ENCODE assay signal across 25 cellular contexts in genomic region chr10:95574649-95575365, GRCh38. TPM values are rescaled to one million over a fixed set of nuclear protein-coding genes. Genes with fewer than 3 reads are reported as not detected.
DNase-seq lines count a peak whose midpoint lies in the region; ATAC-seq and TF ChIP-seq lines count a peak whose summit lies in the region.
"Had no signal": no experiment of that assay in that cellular context is flagged by ENCODE, and none has a peak within 500 bp of the region (broad histone marks: within the 10 kb centered on the region; RNA-seq: fewer than 3 reads in every experiment).

No MANE protein-coding gene starts in this region.

- peaks cover 0 to 36% (median 9%) of the 10 kb centered on the region in 12 donors for H3K4me1 ChIP-seq in heart left ventricle
- H3K4me1 ChIP-seq in left ventricle myocardium inferior, result peaks cover 29% of the 10 kb centered on the region
- H3K4me1 ChIP-seq in gastrocnemius medialis, result peaks cover 25 to 28% of the 10 kb centered on the region in 2 donors
- H3K4me1 ChIP-seq: BE2C, SJSA1 had no signal

- in situ Hi-C loops in gastrocnemius medialis (cut with MboI; ENCODE audit: low sequenced_read_pairs in 4 of 4), result loop anchor here in 1 of 4 donors (10.0 kb wide), 1 partner anchor 200 kb away; no protein-coding TSS in a partner anchor

- ATAC-seq in heart left ventricle (peak; percentile 41 to 62 (median 60)), gastrocnemius medialis (peak in 1 of 2 donors; percentile 18), GM19035 (IDR thresholded peaks at IDR 0.05; ENCODE audit: unreplicated experiment) (no peak), HG03457 (IDR thresholded peaks at IDR 0.05; ENCODE audit: unreplicated experiment) (no peak)
- ATAC-seq: GM12878 had no signal

- TF ChIP-seq CTCF in heart left ventricle (IDR thresholded peaks at IDR 0.05), result no peak
- TF ChIP-seq CTCF in left ventricle myocardium inferior (IDR thresholded peaks at IDR 0.05; ENCODE audit: borderline replicate concordance), result no peak
- TF ChIP-seq CTCF in gastrocnemius medialis (IDR thresholded peaks at IDR 0.05 in 4 of 5, conservative IDR thresholded peaks at IDR 0.05 in 1 of 5), result no peak

- no peak for DNase-seq in heart left ventricle
- no peak for DNase-seq in cardiac septum (ENCODE audit: low spot score)
- DNase-seq in left ventricle myocardium inferior, result no peak
- DNase-seq in gastrocnemius medialis, result no peak
- DNase-seq in hippocampal formation (lab: John Stamatoyannopoulos, UW), result no peak
- DNase-seq: 8988T; ACHN; BE2C; CD8-positive, alpha-beta memory T cell; DMS 273 treated with DMSO at 0.1 percent for 48 hours; DMS79; EL; GDM1; Kasumi-1; MV-4-11; NCI-H1105 treated with DMSO at 0.1 percent for 48 hours; NCI-H146; NCI-H1930; NCI-H2107; NCI-H524; NCI-H774 had no signal

- H3K27me3 ChIP-seq in heart left ventricle, result no peaks in the 10 kb centered on the region
- no peaks in the 10 kb centered on the region for H3K27me3 ChIP-seq in left ventricle myocardium inferior (ENCODE audit: low read depth)
- H3K27me3 ChIP-seq in gastrocnemius medialis, result no peaks in the 10 kb centered on the region

- H3K9me3 ChIP-seq in heart left ventricle (no peaks in the 10 kb centered on the region), left ventricle myocardium inferior (replicated peaks) (no peaks in the 10 kb centered on the region), gastrocnemius medialis (no peaks in the 10 kb centered on the region)
- H3K9me3 ChIP-seq: BE2C, SJSA1 had no signal

- TF ChIP-seq POLR2A in heart left ventricle (IDR thresholded peaks at IDR 0.05) (no peak), gastrocnemius medialis (IDR thresholded peaks at IDR 0.05) (no peak)

- H3K4me3 ChIP-seq in heart left ventricle (peak overlapping the region in 1 of 12 donors; percentile 15), left ventricle myocardium inferior (peak overlapping the region; percentile 17), gastrocnemius medialis (peak overlapping the region in 1 of 4 donors; percentile 17)
- H3K4me3 ChIP-seq: GM12878, SJSA1 had no signal

- 50 to 56% (median 53%) methylated on average over 11 of the region's 11 CpGs for WGBS in heart left ventricle, 4 donors

- H3K36me3 ChIP-seq in heart left ventricle, result no peaks in the 10 kb centered on the region
- no peaks in the 10 kb centered on the region for H3K36me3 ChIP-seq in left ventricle myocardium inferior
- H3K36me3 ChIP-seq in gastrocnemius medialis, result no peaks in the 10 kb centered on the region
- H3K36me3 ChIP-seq: BE2C, SJSA1 had no signal

- intact Hi-C loops in heart left ventricle (cut with DNase I), result no loop called here
- intact Hi-C loops in cardiac septum (cut with DNase I), result no loop called here
- intact Hi-C loops in left ventricle myocardium inferior (cut with micrococcal nuclease), result no loop called here
- intact Hi-C loops in gastrocnemius medialis (cut with DNase I; ENCODE audit: low total_unique reads), result no loop called here

- peak overlapping the region in 8 of 12 donors; percentile 19 to 73 (median 58) for H3K27ac ChIP-seq in heart left ventricle
- peak overlapping the region; percentile 68 for H3K27ac ChIP-seq in left ventricle myocardium inferior (replicated peaks)
- peak overlapping the region in 3 of 4 donors; percentile 27 to 54 (median 36) for H3K27ac ChIP-seq in gastrocnemius medialis
- H3K27ac ChIP-seq: SJSA1 had no signal

RNA-seq across cellular contexts. Expression of gene SORBS1, which starts 13.6 kb away (rescaled TPM):
- 1,000 to 10,000 TPM in 5 of 9 donors, 100 to 1,000 TPM in 4; 380 to 1,440 (median 1,065) TPM for total RNA-seq in heart left ventricle
- 100 to 1,000 TPM; 355 to 380 TPM for polyA plus RNA-seq in heart left ventricle
- total RNA-seq in cardiac septum, result 1,045 TPM
- 896 TPM for total RNA-seq in left ventricle myocardium inferior
- 100 to 1,000 TPM; 146 to 331 (median 186) TPM for total RNA-seq in gastrocnemius medialis

Comparison
In these comparisons a context has a peak if more than half of its experiments do, and no peak if none do; other contexts are left out.
1. ATAC-seq: peak in heart left ventricle (4 of 4); none in GM19035 (single experiment) and HG03457 (single experiment).
2. Peak in every context shown above with its lines, with median percentiles within 50 percentile points of each other: H3K27ac ChIP-seq.